ENCODE assay signal across 9 cellular contexts in the genomic region with DNA sequence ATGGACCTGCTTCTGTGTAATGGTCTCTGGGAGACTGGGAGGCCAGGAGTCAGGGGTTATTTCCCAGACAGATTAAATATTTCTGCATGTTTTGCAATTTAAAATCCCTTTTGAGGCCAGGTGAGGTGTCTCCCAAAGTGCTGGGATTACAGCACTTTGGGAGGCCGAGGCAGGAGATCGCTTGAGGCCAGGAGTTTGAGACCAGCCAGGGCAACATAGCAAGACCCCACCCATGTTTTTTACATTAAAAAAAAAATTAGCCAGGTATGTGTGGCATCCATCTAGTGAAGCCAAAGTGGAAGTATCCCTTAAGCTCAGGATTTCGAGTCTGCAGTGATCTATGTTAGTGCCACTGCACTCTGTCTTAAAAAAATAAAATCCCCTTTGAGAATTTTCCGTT. TPM values are rescaled to one million over a fixed set of nuclear protein-coding genes. Genes with fewer than 3 reads are reported as not detected.
"Had no signal": no experiment of that assay in that cellular context is flagged by ENCODE, and none has a peak within 500 bp of the region (broad histone marks: within the 10 kb centered on the region; RNA-seq: fewer than 3 reads in every experiment).

No MANE protein-coding gene starts in this region.

- H3K4me3 ChIP-seq: GM12878 had no signal

- ATAC-seq: GM12878 had no signal

- DNase-seq: GDM1, GF-D8 had no signal

- FAIRE-seq: G401.6, GM12878, GM12891, GM12892, GM18507, GM19239 had no signal

RNA-seq across cellular contexts. Expression of gene ECHDC2, which starts 34.1 kb away (rescaled TPM):
- total RNA-seq: G401 had no signal
